In genomic region chr7:107966701-107967100, GRCh38 we compare ENCODE assay signal across 10 cellular contexts. TPM values are rescaled to one million over a fixed set of nuclear protein-coding genes. Genes with fewer than 3 reads are reported as not detected.
DNase-seq lines count a peak whose midpoint lies in the region; ATAC-seq, FAIRE-seq and TF ChIP-seq lines count a peak whose summit lies in the region.
"Had no signal": no experiment of that assay in that cellular context is flagged by ENCODE, and none has a peak within 500 bp of the region (broad histone marks: within the 10 kb centered on the region; RNA-seq: fewer than 3 reads in every experiment).

No MANE protein-coding gene starts in this region.

- TF ChIP-seq CTCF in AG10803 (conservative IDR thresholded peaks at IDR 0.05; ENCODE audit: low read length) (peak; percentile 26), cardiac fibroblast (IDR thresholded peaks at IDR 0.05; ENCODE audit: low read depth, low read length) (peak; percentile 16), kidney (IDR thresholded peaks at IDR 0.05; ENCODE audit: borderline replicate concordance, extremely low read depth, insufficient read depth) (no peak)

- DNase-seq in AG10803 (ENCODE audit: low read depth): peak; percentile 96
- DNase-seq in NCI-H146 (lab: John Stamatoyannopoulos, UW): peak; percentile 86
- peak; percentile 80 to 89 for DNase-seq in cardiac fibroblast (ENCODE audit: low read depth in 2 of 2)
- no peak for DNase-seq in left colon
- no peak for DNase-seq in kidney
- no peak for DNase-seq in occipital lobe (lab: John Stamatoyannopoulos, UW)
- DNase-seq in HEK293T (ENCODE audit: extremely low spot score): no peak
- DNase-seq in NCI-H1417 (lab: John Stamatoyannopoulos, UW): no peak
- DNase-seq: activated naive CD4-positive, alpha-beta T cell treated with anti-CD3 and anti-CD28 coated beads, Interleukin-2, amount 10 ng/mL, durations not matched to agents 7 days and 5 days; Peyer's patch had no signal

- H3K4me1 ChIP-seq in kidney (ENCODE audit: control insufficient read depth in 1 of 2, insufficient read depth in 1 of 2, low read depth in 1 of 2, low read length in 2 of 2): no peaks in the 10 kb centered on the region

- H3K27ac ChIP-seq in kidney (ENCODE audit: low read depth in 2 of 2, low read length in 2 of 2): no peak overlapping the region

- ATAC-seq in left colon: peak; percentile 29

- no peak overlapping the region for H3K9ac ChIP-seq in kidney (ENCODE audit: low read length in 2 of 2)

- no peaks in the 10 kb centered on the region for H3K9me3 ChIP-seq in kidney (ENCODE audit: control insufficient read depth in 1 of 2, low read length in 2 of 2)
- H3K9me3 ChIP-seq: Peyer's patch had no signal

- POLR2A ChIA-PET in HEK293T (lab: Yijun Ruan, JAX): no interaction called here

- CTCF ChIA-PET in HEK293T (lab: Yijun Ruan, JAX): no interaction called here

- no peak for FAIRE-seq in kidney (lab: Jason Lieb, UNC)

- intact Hi-C loops in left colon (cut with DNase I, micrococcal nuclease) (no loop called here), kidney (cut with DNase I) (no loop called here)

- H3K4me3 ChIP-seq in AG10803 (ENCODE audit: low read length) (no peak overlapping the region), cardiac fibroblast (replicated peaks in 1 of 2; ENCODE audit: low read depth in 2 of 2, low read length in 2 of 2) (no peak overlapping the region), kidney (ENCODE audit: low read length in 2 of 2) (no peak overlapping the region)
- H3K4me3 ChIP-seq: Peyer's patch had no signal

- peaks cover 26 to 55% of the 10 kb centered on the region in 2 donors for H3K36me3 ChIP-seq in kidney (ENCODE audit: control insufficient read depth in 1 of 2, insufficient read depth in 2 of 2, low read length in 2 of 2)

TF ChIP-seq in HEK293T, 16 proteins besides CTCF, POLR2A, EP300 and RAD21:
- TF ChIP-seq ELF4 (IDR thresholded peaks at IDR 0.05): no peak
- no peak for TF ChIP-seq NFRKB (IDR thresholded peaks at IDR 0.05)
- no peak for TF ChIP-seq CTBP1 (IDR thresholded peaks at IDR 0.05; ENCODE audit: borderline replicate concordance)
- TF ChIP-seq SP1 (IDR thresholded peaks at IDR 0.05): no peak
- TF ChIP-seq LEF1 (IDR thresholded peaks at IDR 0.05; ENCODE audit: borderline replicate concordance): no peak
- no peak for TF ChIP-seq TARDBP (IDR thresholded peaks at IDR 0.05)
TF ChIP-seq in HEK293T: peak in this region for 0.

RNA-seq across cellular contexts. Expression of gene LAMB1, which starts 36.3 kb away (rescaled TPM):
- 100 to 1,000 TPM in 1 of 2 donors, 10 to 100 TPM in 1; 95.9 to 132 TPM for total RNA-seq in left colon
- total RNA-seq in kidney: 312 TPM
- 140 TPM for polyA plus RNA-seq in kidney (ENCODE audit: insufficient read depth, low read depth, low replicate concordance)
- 31.4 TPM for total RNA-seq in occipital lobe

Comparison
In these comparisons a context has a peak if more than half of its experiments do, and no peak if none do; other contexts are left out.
1. DNase-seq: peak in AG10803 (single experiment), NCI-H146 (single experiment) and cardiac fibroblast (2 of 2); none in left colon (0 of 2), kidney (single experiment), occipital lobe (single experiment), HEK293T (single experiment) and NCI-H1417 (0 of 3).